10 cellular contexts compared by ENCODE assay signal in the genomic region with DNA sequence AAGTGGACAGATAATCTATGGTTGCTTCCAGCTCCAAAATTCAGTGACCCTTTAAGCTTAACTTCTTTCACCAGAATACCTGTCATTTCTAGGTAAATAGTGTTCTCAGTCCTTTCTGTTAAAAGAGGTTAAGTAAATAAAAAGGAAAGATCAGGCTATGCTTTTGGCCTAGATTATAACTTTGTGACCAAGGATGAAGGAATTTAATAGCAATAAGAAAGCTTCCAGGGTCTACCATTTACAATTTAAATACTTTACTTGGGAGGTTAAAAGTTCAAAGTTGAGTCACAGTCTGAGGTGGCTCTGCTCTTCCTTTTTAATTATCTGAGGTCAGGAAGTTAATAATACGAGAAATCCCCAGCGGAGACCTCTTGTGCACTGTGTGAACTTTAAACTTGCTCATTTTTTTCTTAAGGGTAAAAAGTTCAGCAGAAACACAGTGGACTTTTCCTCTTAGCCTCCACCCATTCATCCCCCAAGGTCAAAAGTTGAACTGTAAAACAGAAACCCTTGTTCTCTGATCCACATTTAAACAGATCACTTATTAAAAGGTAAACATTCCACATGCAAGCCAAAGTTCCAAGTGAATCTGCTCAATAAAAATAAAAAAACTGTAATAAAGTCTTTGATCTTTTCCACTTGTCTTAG.
DNase-seq lines count a peak whose midpoint lies in the region; ATAC-seq and TF ChIP-seq lines count a peak whose summit lies in the region.
"Had no signal": no experiment of that assay in that cellular context is flagged by ENCODE, and none has a peak within 500 bp of the region (broad histone marks: within the 10 kb centered on the region; RNA-seq: fewer than 3 reads in every experiment).

No MANE protein-coding gene starts in this region.

- in situ Hi-C loops in astrocyte of the spinal cord (cut with HindIII; ENCODE audit: low sequenced_read_pairs): no loop called here

- DNase-seq in astrocyte of the spinal cord (ENCODE audit: low read depth, low spot score): peak; percentile 57
- no peak for DNase-seq in naive thymus-derived CD4-positive, alpha-beta T cell
- no peak for DNase-seq in NCI-H526 (lab: John Stamatoyannopoulos, UW)
- DNase-seq in HuH-7 (ENCODE audit: low spot score): no peak
- DNase-seq in DMS79 treated with DMSO at 0.1 percent for 48 hours (lab: John Stamatoyannopoulos, UW): no peak
- DNase-seq: Karpas-422, left cardiac atrium had no signal

- H3K36me3 Mint-ChIP-seq in naive thymus-derived CD4-positive, alpha-beta T cell: no peaks in the 10 kb centered on the region

- POLR2A ChIA-PET in naive thymus-derived CD4-positive, alpha-beta T cell (lab: Charles Lee): interaction anchor here (0.6 kb wide), 1 partner anchor 104 kb away, joined by 4 read pairs; no protein-coding TSS in a partner anchor

- no peaks in the 10 kb centered on the region for H3K27me3 ChIP-seq in naive thymus-derived CD4-positive, alpha-beta T cell (ENCODE audit: control insufficient read depth in 2 of 2, insufficient read depth in 2 of 2, low read length in 2 of 2)

- intact Hi-C loops in naive thymus-derived CD4-positive, alpha-beta T cell (cut with micrococcal nuclease): no loop called here

- H3K27ac ChIP-seq in naive thymus-derived CD4-positive, alpha-beta T cell (ENCODE audit: low read depth, low read length): no peak overlapping the region

- no peak overlapping the region for H3K4me3 Mint-ChIP-seq in naive thymus-derived CD4-positive, alpha-beta T cell

- no peaks in the 10 kb centered on the region for H3K9me3 Mint-ChIP-seq in naive thymus-derived CD4-positive, alpha-beta T cell

- no peaks in the 10 kb centered on the region for H3K9me3 ChIP-seq in naive thymus-derived CD4-positive, alpha-beta T cell (ENCODE audit: control insufficient read depth in 2 of 3, low read length in 3 of 3)

- H3K27me3 Mint-ChIP-seq in naive thymus-derived CD4-positive, alpha-beta T cell: peaks cover 0 to 4% (median 0%) of the 10 kb centered on the region in 5 donors

- H3K36me3 ChIP-seq in naive thymus-derived CD4-positive, alpha-beta T cell (ENCODE audit: control insufficient read depth in 2 of 3, insufficient read depth in 3 of 3, low read length in 3 of 3): no peaks in the 10 kb centered on the region

- no peaks in the 10 kb centered on the region for H3K4me1 ChIP-seq in naive thymus-derived CD4-positive, alpha-beta T cell (ENCODE audit: control insufficient read depth in 2 of 2, insufficient read depth in 2 of 2, low read length in 2 of 2)

- no peak for TF ChIP-seq POLR2A in GM18505 (IDR thresholded peaks at IDR 0.05; ENCODE audit: borderline replicate concordance, extremely low read depth, insufficient read depth, insufficient read length)

- peak overlapping the region in 1 of 9 donors; percentile 32 for H3K27ac Mint-ChIP-seq in naive thymus-derived CD4-positive, alpha-beta T cell

- ATAC-seq in GM18505 (IDR thresholded peaks at IDR 0.05; ENCODE audit: unreplicated experiment) (peak; percentile 45), HG02981 (IDR thresholded peaks at IDR 0.05; ENCODE audit: unreplicated experiment) (peak; percentile 53), GM18858 (IDR thresholded peaks at IDR 0.05; ENCODE audit: unreplicated experiment) (no peak)
- ATAC-seq in naive thymus-derived CD4-positive, alpha-beta T cell: peak; percentile 72

- TF ChIP-seq CTCF in astrocyte of the spinal cord (IDR thresholded peaks at IDR 0.05; ENCODE audit: low read depth, low read length): no peak

- no peak overlapping the region for H3K4me3 ChIP-seq in astrocyte of the spinal cord (ENCODE audit: low read depth, low read length)
- H3K4me3 ChIP-seq in naive thymus-derived CD4-positive, alpha-beta T cell (ENCODE audit: low read length): no peak overlapping the region

- peaks cover 0 to 4% (median 0%) of the 10 kb centered on the region in 7 donors for H3K4me1 Mint-ChIP-seq in naive thymus-derived CD4-positive, alpha-beta T cell

- CTCF ChIA-PET in naive thymus-derived CD4-positive, alpha-beta T cell (lab: Charles Lee): no interaction called here
